In genomic region chr17:41697122-41697962, GRCh38 we compare ENCODE assay signal across 1 cellular context.
TF ChIP-seq lines count a peak whose summit lies in the region.

No MANE protein-coding gene starts in this region.

TF ChIP-seq in K562, 482 proteins besides CTCF, POLR2A, EP300 and RAD21 (continues in another document):
- no peak for TF ChIP-seq CREB5 (CRISPR knock-in tag; IDR thresholded peaks at IDR 0.05)
- TF ChIP-seq MTA3 (IDR thresholded peaks at IDR 0.05; ENCODE audit: borderline replicate concordance): 0 out of 2 replicates have a peak, but pooled peaks have one; percentile 31
- no peak for TF ChIP-seq MITF (IDR thresholded peaks at IDR 0.05)
- no peak for TF ChIP-seq ELF1 (tag; IDR thresholded peaks at IDR 0.05)
- TF ChIP-seq TAF15 (IDR thresholded peaks at IDR 0.05; ENCODE audit: low read depth, low read length): no peak
- peak; percentile 92 for TF ChIP-seq TOE1 (IDR thresholded peaks at IDR 0.05; ENCODE audit: borderline replicate concordance)
- no peak for TF ChIP-seq TOE1 (CRISPR knock-in tag; IDR thresholded peaks at IDR 0.05; ENCODE audit: borderline replicate concordance, low read depth)
- no peak for TF ChIP-seq CEBPG (CRISPR knock-in tag; IDR thresholded peaks at IDR 0.05)
- TF ChIP-seq CEBPG (tag; conservative IDR thresholded peaks at IDR 0.05 in 1 of 2, IDR thresholded peaks at IDR 0.05 in 1 of 2): peak; percentile 55 to 81
- TF ChIP-seq THRA (IDR thresholded peaks at IDR 0.05): no peak
- TF ChIP-seq HDAC8 (tag; IDR thresholded peaks at IDR 0.05): no peak
- no peak for TF ChIP-seq JUNB (CRISPR knock-in tag; conservative IDR thresholded peaks at IDR 0.05)
- TF ChIP-seq NCOR1 (IDR thresholded peaks at IDR 0.05): no peak
- no peak for TF ChIP-seq NR3C1 (CRISPR knock-in tag; IDR thresholded peaks at IDR 0.05)
- no peak for TF ChIP-seq OTX1 (CRISPR knock-in tag; IDR thresholded peaks at IDR 0.05)
- 0 out of 2 replicates have a peak, but pooled peaks have one; percentile 21 for TF ChIP-seq ZNF24 (IDR thresholded peaks at IDR 0.05)
- TF ChIP-seq BHLHE40 (IDR thresholded peaks at IDR 0.05; ENCODE audit: low read length): peak; percentile 73
- no peak for TF ChIP-seq TCF7L2 (IDR thresholded peaks at IDR 0.05; ENCODE audit: low read depth, low read length)
- TF ChIP-seq ATF1 (CRISPR knock-in tag; IDR thresholded peaks at IDR 0.05): no peak
- 0 out of 2 replicates have a peak, but pooled peaks have one; percentile 9 for TF ChIP-seq ATF1 (tag; IDR thresholded peaks at IDR 0.05)
- no peak for TF ChIP-seq ETV6 (IDR thresholded peaks at IDR 0.05; ENCODE audit: borderline replicate concordance in 1 of 2, low read depth in 2 of 2, low read length in 1 of 2)
- TF ChIP-seq ETV6 (CRISPR knock-in tag; IDR thresholded peaks at IDR 0.05; ENCODE audit: borderline replicate concordance): no peak
- TF ChIP-seq TSC22D4 (tag; IDR thresholded peaks at IDR 0.05): no peak
- TF ChIP-seq KDM5B (IDR thresholded peaks at IDR 0.05; ENCODE audit: insufficient replicate concordance, low read depth, low read length): no peak
- TF ChIP-seq DPF2 (IDR thresholded peaks at IDR 0.05): 0 out of 2 replicates have a peak, but pooled peaks have one; percentile 20
- no peak for TF ChIP-seq SIN3B (IDR thresholded peaks at IDR 0.05; ENCODE audit: low read depth)
- TF ChIP-seq PRDM10 (IDR thresholded peaks at IDR 0.05; ENCODE audit: partially characterized antibody): peak; percentile 51
- peak; percentile 92 for TF ChIP-seq RAD51 (IDR thresholded peaks at IDR 0.05; ENCODE audit: borderline replicate concordance, low read depth)
- TF ChIP-seq BACH1 (tag; IDR thresholded peaks at IDR 0.05): no peak
- no peak for TF ChIP-seq HNRNPK (IDR thresholded peaks at IDR 0.05; ENCODE audit: low read depth, low read length, poor library complexity, severe bottlenecking)
- no peak for TF ChIP-seq DIDO1 (tag; IDR thresholded peaks at IDR 0.05; ENCODE audit: low read depth)
- no peak for TF ChIP-seq HMGN3 (IDR thresholded peaks at IDR 0.05; ENCODE audit: borderline replicate concordance, extremely low read depth, insufficient read length, low read depth, low read length)
- TF ChIP-seq USF2 (CRISPR knock-in tag; IDR thresholded peaks at IDR 0.05): peak; percentile 87
- TF ChIP-seq KAT7 (CRISPR knock-in tag; IDR thresholded peaks at IDR 0.05; ENCODE audit: borderline replicate concordance): no peak
- peak in 1 of 2 experiments; percentile 31; a peak in 1 of 4 replicates for TF ChIP-seq MNT (conservative IDR thresholded peaks at IDR 0.05)
- TF ChIP-seq ZKSCAN8 (CRISPR knock-in tag; IDR thresholded peaks at IDR 0.05): peak; percentile 56; the same call in 1 of the 2 replicates
- peak; percentile 96 for TF ChIP-seq TFE3 (CRISPR knock-in tag; IDR thresholded peaks at IDR 0.05)
- TF ChIP-seq KLF1 (tag; IDR thresholded peaks at IDR 0.05): no peak
- peak; percentile 92 for TF ChIP-seq ZNF766 (CRISPR knock-in tag; conservative IDR thresholded peaks at IDR 0.05)
- TF ChIP-seq L3MBTL2 (IDR thresholded peaks at IDR 0.05): 0 out of 2 replicates have a peak, but pooled peaks have one; percentile 12
- no peak for TF ChIP-seq ZNF695 (CRISPR knock-in tag; IDR thresholded peaks at IDR 0.05)
- TF ChIP-seq MYBL2 (IDR thresholded peaks at IDR 0.05; ENCODE audit: low read depth): no peak
- TF ChIP-seq MYBL2 (CRISPR knock-in tag; IDR thresholded peaks at IDR 0.05; ENCODE audit: borderline replicate concordance): no peak
- TF ChIP-seq ZNF449 (CRISPR knock-in tag; IDR thresholded peaks at IDR 0.05): no peak
- 0 out of 2 replicates have a peak, but pooled peaks have one; percentile 21 for TF ChIP-seq SMARCE1 (IDR thresholded peaks at IDR 0.05)
- no peak; the same call in 1 of the 2 replicates for TF ChIP-seq FOSL1 (tag; conservative IDR thresholded peaks at IDR 0.05)
- TF ChIP-seq NFATC3 (IDR thresholded peaks at IDR 0.05): no peak
- no peak for TF ChIP-seq ZNF253 (CRISPR knock-in tag; conservative IDR thresholded peaks at IDR 0.05)
- TF ChIP-seq MCM2 (IDR thresholded peaks at IDR 0.05; ENCODE audit: low read depth): no peak
- no peak for TF ChIP-seq ZNF324 (CRISPR knock-in tag; IDR thresholded peaks at IDR 0.05)
- no peak for TF ChIP-seq ILK (tag; IDR thresholded peaks at IDR 0.05; ENCODE audit: borderline replicate concordance, low read depth)
- no peak for TF ChIP-seq ZHX1 (conservative IDR thresholded peaks at IDR 0.05; ENCODE audit: low read length)
